ENCODE assay signal across 8 cellular contexts in the genomic region with DNA sequence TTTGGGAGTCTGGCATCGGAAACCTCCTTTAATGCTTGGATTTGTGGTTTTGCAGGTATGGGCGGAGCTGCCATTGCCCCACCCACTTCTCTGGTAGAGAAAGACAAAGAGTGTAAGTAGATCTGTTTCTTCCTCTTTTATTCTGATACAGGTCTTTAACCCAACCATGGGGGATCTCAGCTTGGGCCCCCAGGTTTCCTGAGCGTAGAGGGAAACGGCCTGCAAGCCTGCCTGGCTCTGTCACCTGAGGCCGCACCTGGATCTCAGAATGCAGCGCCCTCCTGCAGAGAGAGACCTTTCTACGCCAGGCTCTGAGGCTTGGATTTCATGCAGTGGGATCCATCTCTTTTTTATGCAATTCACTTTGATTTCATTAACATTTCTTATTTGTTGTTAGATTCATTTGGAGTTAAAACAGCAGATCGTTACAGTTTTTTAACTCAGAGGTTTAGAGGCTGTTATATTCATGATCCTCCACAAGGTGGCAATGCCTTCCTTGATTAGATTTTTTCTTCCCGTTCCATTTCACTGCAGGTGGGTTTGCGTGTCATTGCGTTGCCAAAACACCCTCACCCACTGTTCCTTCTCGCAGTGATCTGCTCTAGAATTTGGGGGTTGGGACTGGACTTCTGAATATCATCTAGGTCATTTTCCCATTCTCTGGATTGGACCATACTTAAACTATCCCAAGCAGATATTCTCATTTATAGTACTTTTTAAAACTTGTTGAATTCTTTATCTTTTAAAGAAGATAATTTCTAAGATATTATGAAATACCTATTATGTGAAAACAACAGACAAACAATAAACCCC. TPM values are rescaled to one million over a fixed set of nuclear protein-coding genes. Genes with fewer than 3 reads are reported as not detected.
DNase-seq lines count a peak whose midpoint lies in the region; ATAC-seq, FAIRE-seq and TF ChIP-seq lines count a peak whose summit lies in the region.

No MANE protein-coding gene starts in this region.

- intact Hi-C loops in aorta (cut with DNase I), result loop anchor here (1.0 to 5.0 kb wide), 5 partner anchors 38 to 294 kb away; a partner anchor contains a TSS

- no peak for TF ChIP-seq POLR2A in GM12892 (IDR thresholded peaks at IDR 0.05; ENCODE audit: low read depth, low read length)
- TF ChIP-seq POLR2A in Peyer's patch (IDR thresholded peaks at IDR 0.05), result no peak

- DNase-seq in GM12892 (ENCODE audit: insufficient read length), result no peak
- DNase-seq in Peyer's patch, result no peak
- peak; percentile 57 to 74 for DNase-seq in cardiac fibroblast (ENCODE audit: low read depth in 2 of 2)
- peak; percentile 72 for DNase-seq in left kidney (ENCODE audit: low read depth, low spot score)
- DNase-seq in aorta, result no peak
- DNase-seq in MG63, result no peak

- H3K4me3 ChIP-seq in Peyer's patch (no peak overlapping the region), cardiac fibroblast (replicated peaks in 1 of 2; ENCODE audit: low read depth in 2 of 2, low read length in 2 of 2) (no peak overlapping the region), aorta (ENCODE audit: low read length in 2 of 2) (no peak overlapping the region), MG63 (no peak overlapping the region)

- ATAC-seq in aorta (ENCODE audit: low FRiP score) (peak; percentile 73), HG02885 (IDR thresholded peaks at IDR 0.05; ENCODE audit: poor library complexity, unreplicated experiment) (no peak)

- no peaks in the 10 kb centered on the region for H3K27me3 ChIP-seq in Peyer's patch
- H3K27me3 ChIP-seq in aorta (ENCODE audit: control insufficient read depth in 1 of 2, insufficient read depth in 2 of 2, low read length in 1 of 2), result no peaks in the 10 kb centered on the region
- no peaks in the 10 kb centered on the region for H3K27me3 ChIP-seq in MG63

- 37% methylated on average over 12 of the region's 12 CpGs for WGBS in aorta, 2 donors

- FAIRE-seq in GM12892 (lab: Jason Lieb, UNC), result peak; percentile 87

- H3K27ac ChIP-seq in C4-2B, result no peak overlapping the region
- H3K27ac ChIP-seq in Peyer's patch, result no peak overlapping the region
- no peak overlapping the region for H3K27ac ChIP-seq in aorta (ENCODE audit: low read depth in 1 of 2, low read length in 2 of 2)

- H3K4me1 ChIP-seq in Peyer's patch (peaks cover 0 to 8% (median 0%) of the 10 kb centered on the region in 4 donors), aorta (ENCODE audit: control insufficient read depth in 1 of 2, insufficient read depth in 2 of 2, low read length in 2 of 2) (no peaks in the 10 kb centered on the region)

- H3K36me3 ChIP-seq in Peyer's patch, result peaks cover 0 to 84% (median 0%) of the 10 kb centered on the region in 3 donors
- H3K36me3 ChIP-seq in aorta (ENCODE audit: control insufficient read depth in 1 of 2, insufficient read depth in 2 of 2, low read length in 1 of 2), result peaks cover 3 to 13% of the 10 kb centered on the region in 2 donors
- peaks cover 87% of the 10 kb centered on the region for H3K36me3 ChIP-seq in MG63

- H3K9me3 ChIP-seq in Peyer's patch, result no peaks in the 10 kb centered on the region
- no peaks in the 10 kb centered on the region for H3K9me3 ChIP-seq in aorta (ENCODE audit: control insufficient read depth, low read length)
- H3K9me3 ChIP-seq in MG63, result no peaks in the 10 kb centered on the region

- peak; percentile 85 for TF ChIP-seq CTCF in C4-2B (conservative IDR thresholded peaks at IDR 0.05)
- peak; percentile 70 to 86 (median 84) for TF ChIP-seq CTCF in Peyer's patch (IDR thresholded peaks at IDR 0.05)
- TF ChIP-seq CTCF in cardiac fibroblast (IDR thresholded peaks at IDR 0.05; ENCODE audit: low read depth, low read length), result peak; percentile 55

RNA-seq across cellular contexts. Expression of a gene that starts 20.0 kb away (rescaled TPM):
- 95.0 TPM for polyA plus RNA-seq in GM12892 (2012; ENCODE audit: missing spikeins)
- total RNA-seq in Peyer's patch (100 to 1,000 TPM in 2 of 4 donors, 10 to 100 TPM in 2; 66.4 to 166 (median 101) TPM), aorta (10 to 100 TPM; 82.0 to 94.1 TPM)
- 10 to 100 TPM; 41.4 to 89.4 TPM for polyA plus RNA-seq in aorta
- total RNA-seq in MG63 (2014; rRNA removed; shearing (Covaris generic); ENCODE audit: low replicate concordance), result 27.2 and 99.9 TPM in 2 replicates

RNA-seq across cellular contexts. Expression of a gene that starts 46.7 kb away (rescaled TPM):
- polyA plus RNA-seq in GM12892 (2012; ENCODE audit: missing spikeins), result 7.2 TPM
- 10 to 100 TPM in 1 of 4 donors, 1 to 10 TPM in 2, under 1 TPM in 1; 0.70 to 16.5 (median 1.9) TPM for total RNA-seq in Peyer's patch
- 1 to 10 TPM; 2.4 to 4.2 TPM for total RNA-seq in aorta
- 1 to 10 TPM in 1 of 2 donors, under 1 TPM in 1; 0.33 to 4.1 TPM for polyA plus RNA-seq in aorta
- total RNA-seq in MG63 (2014; rRNA removed; shearing (Covaris generic); ENCODE audit: low replicate concordance), result not detected in 2 replicates

Comparison
In these comparisons a context has a peak if more than half of its experiments do, and no peak if none do; other contexts are left out.
1. DNase-seq: peak in cardiac fibroblast (2 of 2) and left kidney (single experiment); none in GM12892 (single experiment), Peyer's patch (0 of 3), aorta (0 of 2) and MG63 (single experiment).
2. Peak in every context shown above with its lines, with median percentiles within 50 percentile points of each other: CTCF ChIP-seq.